ENCODE assay signal across 8 cellular contexts in the genomic region with DNA sequence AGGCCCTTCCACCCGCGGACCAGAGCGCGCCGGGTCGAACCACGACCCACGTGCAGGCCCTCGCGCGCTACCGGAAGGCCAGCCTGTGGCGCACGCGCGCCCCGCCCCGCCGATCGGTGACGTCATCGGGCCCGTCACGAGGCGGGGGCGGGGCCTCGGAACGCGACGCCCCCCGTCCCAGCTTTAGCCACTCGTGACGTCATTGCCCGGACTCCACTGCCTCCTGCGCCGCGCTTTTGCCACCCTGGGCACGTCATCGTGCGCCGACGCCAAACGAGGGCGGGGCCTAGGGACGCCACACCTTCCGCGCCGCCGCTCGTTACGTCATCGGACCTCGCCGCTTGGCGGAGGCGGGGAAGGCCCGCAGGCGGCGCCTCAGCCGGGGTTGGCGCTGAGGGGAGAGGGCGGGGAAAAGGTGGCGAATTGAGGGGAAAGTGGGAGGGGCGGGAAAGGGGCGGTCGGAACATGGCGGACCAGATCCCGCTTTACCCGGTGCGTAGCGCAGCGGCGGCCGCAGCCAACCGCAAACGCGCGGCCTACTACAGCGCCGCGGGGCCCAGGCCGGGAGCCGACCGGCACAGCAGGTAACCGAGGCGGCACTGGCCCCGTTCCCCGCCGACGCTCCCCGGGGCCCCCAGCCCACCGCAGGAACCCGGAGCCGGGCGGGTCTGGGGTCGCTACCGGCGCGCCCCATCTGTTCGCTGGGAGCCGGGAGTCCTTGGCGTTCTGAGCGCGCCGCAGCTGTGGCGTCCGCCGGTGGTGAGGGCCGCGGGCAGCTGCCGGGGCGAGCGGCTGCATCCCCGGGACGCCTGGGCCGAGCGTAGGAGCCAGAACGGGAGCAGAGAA. TPM values are rescaled to one million over a fixed set of nuclear protein-coding genes. Genes with fewer than 3 reads are reported as not detected.
A peak's percentile ranks its signal among the peaks of the same experiment; 100 is the strongest.
DNase-seq lines count a peak whose midpoint lies in the region; ATAC-seq and TF ChIP-seq lines count a peak whose summit lies in the region.

A gene with protein sequence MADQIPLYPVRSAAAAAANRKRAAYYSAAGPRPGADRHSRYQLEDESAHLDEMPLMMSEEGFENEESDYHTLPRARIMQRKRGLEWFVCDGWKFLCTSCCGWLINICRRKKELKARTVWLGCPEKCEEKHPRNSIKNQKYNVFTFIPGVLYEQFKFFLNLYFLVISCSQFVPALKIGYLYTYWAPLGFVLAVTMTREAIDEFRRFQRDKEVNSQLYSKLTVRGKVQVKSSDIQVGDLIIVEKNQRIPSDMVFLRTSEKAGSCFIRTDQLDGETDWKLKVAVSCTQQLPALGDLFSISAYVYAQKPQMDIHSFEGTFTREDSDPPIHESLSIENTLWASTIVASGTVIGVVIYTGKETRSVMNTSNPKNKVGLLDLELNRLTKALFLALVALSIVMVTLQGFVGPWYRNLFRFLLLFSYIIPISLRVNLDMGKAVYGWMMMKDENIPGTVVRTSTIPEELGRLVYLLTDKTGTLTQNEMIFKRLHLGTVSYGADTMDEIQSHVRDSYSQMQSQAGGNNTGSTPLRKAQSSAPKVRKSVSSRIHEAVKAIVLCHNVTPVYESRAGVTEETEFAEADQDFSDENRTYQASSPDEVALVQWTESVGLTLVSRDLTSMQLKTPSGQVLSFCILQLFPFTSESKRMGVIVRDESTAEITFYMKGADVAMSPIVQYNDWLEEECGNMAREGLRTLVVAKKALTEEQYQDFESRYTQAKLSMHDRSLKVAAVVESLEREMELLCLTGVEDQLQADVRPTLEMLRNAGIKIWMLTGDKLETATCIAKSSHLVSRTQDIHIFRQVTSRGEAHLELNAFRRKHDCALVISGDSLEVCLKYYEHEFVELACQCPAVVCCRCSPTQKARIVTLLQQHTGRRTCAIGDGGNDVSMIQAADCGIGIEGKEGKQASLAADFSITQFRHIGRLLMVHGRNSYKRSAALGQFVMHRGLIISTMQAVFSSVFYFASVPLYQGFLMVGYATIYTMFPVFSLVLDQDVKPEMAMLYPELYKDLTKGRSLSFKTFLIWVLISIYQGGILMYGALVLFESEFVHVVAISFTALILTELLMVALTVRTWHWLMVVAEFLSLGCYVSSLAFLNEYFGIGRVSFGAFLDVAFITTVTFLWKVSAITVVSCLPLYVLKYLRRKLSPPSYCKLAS (plus strand): TSS at position 449 of the 846 bp plus-strand sequence. CDS start 17 bp downstream, at position 466.

- no peaks in the 10 kb centered on the region for H3K27me3 Mint-ChIP-seq in activated T-cell treated with anti-CD3 and anti-CD28 coated beads, Interleukin-2, amount 50 U/mL, for 24 hours

- H2BK20ac ChIP-seq in IMR-90 (ENCODE audit: low read depth, low read length) = no peak within 1 kb of the TSS

- CTCF ChIA-PET in IMR-90 (lab: Yijun Ruan, JAX) = no interaction called here

- TF ChIP-seq CTCF in IMR-90 (conservative IDR thresholded peaks at IDR 0.05; ENCODE audit: low read depth, low read length) = no peak; the same call in 1 of the 2 replicates

- H3K9me1 ChIP-seq in IMR-90 (ENCODE audit: insufficient read depth, low read length) = 0 out of 2 replicates have a peak, but pooled peaks cover 5% of the 10 kb centered on the region

- H2AK5ac ChIP-seq in IMR-90 (ENCODE audit: low read depth, low read length) = no peak within 1 kb of the TSS

- TF ChIP-seq POLR2A in IMR-90 (IDR thresholded peaks at IDR 0.05; ENCODE audit: low read depth, low read length) = peak; percentile 82

- H3K9ac ChIP-seq in IMR-90 (ENCODE audit: low read depth, low read length) = peak within 1 kb of the TSS; percentile 91
- peak within 1 kb of the TSS; percentile 84 for H3K9ac ChIP-seq in muscle layer of colon (ENCODE audit: low read length)

- peaks cover 2% of the 10 kb centered on the region for H4K20me1 ChIP-seq in IMR-90 (ENCODE audit: insufficient read depth, low read length)

- peak within 1 kb of the TSS; percentile 14 for H4K91ac ChIP-seq in IMR-90 (ENCODE audit: insufficient read depth, low read depth, low read length)

- peak within 1 kb of the TSS; percentile 90 for H4K5ac ChIP-seq in IMR-90 (ENCODE audit: low read depth, low read length)

- no peak within 1 kb of the TSS for H2BK5ac ChIP-seq in IMR-90 (ENCODE audit: low read depth, low read length, poor library complexity, severe bottlenecking)

- H3K18ac ChIP-seq in IMR-90 (ENCODE audit: low read depth, low read length) = no peak within 1 kb of the TSS; the same call in 1 of the 2 replicates

- peak within 1 kb of the TSS; percentile 88 for H3K4me3 Mint-ChIP-seq in activated T-cell treated with anti-CD3 and anti-CD28 coated beads, Interleukin-2, amount 50 U/mL, for 24 hours

- H3K79me1 ChIP-seq in IMR-90 (ENCODE audit: low read depth in 1 of 2, low read length in 2 of 2) = peaks cover 12 to 14% of the 10 kb centered on the region in 2 experiments

- POLR2A ChIA-PET in IMR-90 (lab: Charles Lee; ENCODE audit: unreplicated experiment) = no interaction called here

- H3K4me3 ChIP-seq in IMR-90 (ENCODE audit: insufficient read depth, low read depth, low read length) (peak within 1 kb of the TSS; percentile 94), esophagus (ENCODE audit: low read depth in 1 of 2, low read length in 2 of 2) (peak within 1 kb of the TSS; percentile 91 to 93), muscle layer of colon (ENCODE audit: low read depth in 1 of 2, low read length in 2 of 2) (peak within 1 kb of the TSS; percentile 75 to 83)

- dilution Hi-C loops in IMR-90 (cut with HindIII; ENCODE audit: low sequenced_read_pairs, unreplicated experiment) = no loop called here

- peaks cover 38% of the 10 kb centered on the region for H3K4me1 Mint-ChIP-seq in activated T-cell treated with anti-CD3 and anti-CD28 coated beads, Interleukin-2, amount 50 U/mL, for 24 hours (ENCODE audit: low read depth)

- H3K27ac Mint-ChIP-seq in activated T-cell treated with anti-CD3 and anti-CD28 coated beads, Interleukin-2, amount 50 U/mL, for 24 hours = peak within 1 kb of the TSS; percentile 97

- H3K4me1 ChIP-seq in IMR-90 (ENCODE audit: control insufficient read depth, insufficient read depth, low read length) = no peaks in the 10 kb centered on the region; the same call in 1 of the 2 replicates
- H3K4me1 ChIP-seq in esophagus (ENCODE audit: control insufficient read depth in 2 of 2, insufficient read depth in 2 of 2, low read length in 1 of 2) = peaks cover 0 to 5% of the 10 kb centered on the region in 2 donors
- H3K4me1 ChIP-seq in muscle layer of colon (ENCODE audit: insufficient read depth, low read length) = peaks cover 21% of the 10 kb centered on the region

- no TSS peak for BruUV-seq in IMR-90 (replicated peaks; lab: Mats Ljungman, UMichigan)

- peak within 1 kb of the TSS; percentile 95 for H2AFZ ChIP-seq in IMR-90 (replicated peaks; ENCODE audit: low read length, poor library complexity)

- H3K27me3 ChIP-seq in IMR-90 (ENCODE audit: control insufficient read depth, insufficient read depth, low read length) (no peaks in the 10 kb centered on the region), esophagus (ENCODE audit: control insufficient read depth in 1 of 2, insufficient read depth in 2 of 2, low read length in 2 of 2) (no peaks in the 10 kb centered on the region), muscle layer of colon (ENCODE audit: control insufficient read depth in 1 of 2, insufficient read depth in 2 of 2, low read length in 2 of 2) (no peaks in the 10 kb centered on the region)

- H3K27ac ChIP-seq in IMR-90 (ENCODE audit: insufficient read depth, low read length) (peak within 1 kb of the TSS; percentile 54), esophagus (ENCODE audit: low read depth in 2 of 2, low read length in 1 of 2) (peak within 1 kb of the TSS; percentile 89 to 92), muscle layer of colon (ENCODE audit: low read depth, low read length) (peak within 1 kb of the TSS; percentile 73)

- H3K4ac ChIP-seq in IMR-90 (ENCODE audit: low read depth, low read length) = peak within 1 kb of the TSS; percentile 46

- H3K56ac ChIP-seq in IMR-90 (ENCODE audit: extremely low read depth, insufficient read depth, low read length) = peak within 1 kb of the TSS; percentile 61

- peak within 1 kb of the TSS; percentile 33 for H2AK9ac ChIP-seq in IMR-90 (replicated peaks; ENCODE audit: low read depth, low read length, poor library complexity)

- no peak within 1 kb of the TSS for H2BK120ac ChIP-seq in IMR-90 (ENCODE audit: low read depth, low read length)

- H3K9me3 Mint-ChIP-seq in activated T-cell treated with anti-CD3 and anti-CD28 coated beads, Interleukin-2, amount 50 U/mL, for 24 hours = peaks cover 25% of the 10 kb centered on the region

- intact Hi-C loops in IMR-90 (cut with micrococcal nuclease) = loop anchor here (1.0 kb wide), 1 partner anchor 177 kb away; no protein-coding TSS in a partner anchor

- ATAC-seq in GM21528 (IDR thresholded peaks at IDR 0.05; ENCODE audit: low FRiP score, unreplicated experiment) (peak; percentile 89), IMR-90 (ENCODE audit: low read depth) (peak; percentile 95)

- H4K8ac ChIP-seq in IMR-90 (ENCODE audit: low read depth in 2 of 2, low read length in 2 of 2) = peak within 1 kb of the TSS; percentile 89 to 91

- H2BK15ac ChIP-seq in IMR-90 (ENCODE audit: low read depth, low read length) = no peak within 1 kb of the TSS

- H3K4me2 ChIP-seq in IMR-90 (ENCODE audit: low read depth, low read length) = peak within 1 kb of the TSS; percentile 87

- H3K9me3 ChIP-seq in IMR-90 (ENCODE audit: control insufficient read depth, insufficient read depth, low read length) (peaks cover 2% of the 10 kb centered on the region; the same call in 1 of the 2 replicates), esophagus (ENCODE audit: control insufficient read depth in 2 of 2, insufficient read depth in 1 of 2, low read depth in 1 of 2, low read length in 1 of 2) (peaks cover 0 to 21% of the 10 kb centered on the region in 2 donors), muscle layer of colon (ENCODE audit: low read length) (no peaks in the 10 kb centered on the region)

- TF ChIP-seq RAD21 in IMR-90 (IDR thresholded peaks at IDR 0.05; ENCODE audit: low read length) = no peak

- DNase-seq in DMS153 (lab: John Stamatoyannopoulos, UW) (peak; percentile 83), IMR-90 (peak; percentile 97)
- DNase-seq in activated T-cell treated with anti-CD3 and anti-CD28 coated beads, Interleukin-2, amount 50 U/mL, for 24 hours = peak; percentile 100
- DNase-seq in stimulated activated CD8-positive, alpha-beta memory T cell treated with anti-CD3 and anti-CD28 coated beads, Interleukin-7, amount 100 ng/mL, for 24 hours (ENCODE audit: low read depth) = peak; percentile 95

- 0% methylated on average over 41 of the region's 118 CpGs; no CpG with 5 or more reads in 1 of the 2 experiments for WGBS in IMR-90 (ENCODE audit: extremely low coverage in 2 of 2, insufficient read length in 1 of 2), 2 experiments
- WGBS in esophagus, 2 donors = 1% methylated on average over 87 to 118 of the region's 118 CpGs

- H3K36me3 ChIP-seq in IMR-90 (ENCODE audit: control insufficient read depth, insufficient read depth, low read length) (no peaks in the 10 kb centered on the region), esophagus (ENCODE audit: control insufficient read depth in 2 of 2, insufficient read depth in 2 of 2, low read length in 1 of 2) (no peaks in the 10 kb centered on the region), muscle layer of colon (ENCODE audit: insufficient read depth, low read length) (no peaks in the 10 kb centered on the region)

- peak within 1 kb of the TSS; percentile 92; the same call in 1 of the 2 replicates for H3K14ac ChIP-seq in IMR-90 (replicated peaks; ENCODE audit: low read depth, low read length)

- H3K36me3 Mint-ChIP-seq in activated T-cell treated with anti-CD3 and anti-CD28 coated beads, Interleukin-2, amount 50 U/mL, for 24 hours (ENCODE audit: low read depth) = peaks cover 60% of the 10 kb centered on the region

- in situ Hi-C loops in IMR-90 (cut with MboI; ENCODE audit: low sequenced_read_pairs) = no loop called here

- H3K23ac ChIP-seq in IMR-90 (ENCODE audit: low read depth, low read length) = peak within 1 kb of the TSS; percentile 99; the same call in 1 of the 2 replicates

RNA-seq across cellular contexts. Expression of the gene that starts here (rescaled TPM):
- 11.5 and 14.4 TPM in 2 replicates for total RNA-seq in IMR-90 (2012; rRNA removed)
- 9.8 and 11.0 TPM in 2 replicates for polyA plus RNA-seq in IMR-90 (2012; rRNA removed)
- 4.8 and 10.4 TPM in 2 replicates for polyA plus RNA-seq in IMR-90 (2012; cell fraction: cytosol; rRNA removed)
- 21.6 and 24.1 TPM in 2 replicates for polyA plus RNA-seq in IMR-90 (2012; cell fraction: nucleus; rRNA removed; ENCODE audit: low replicate concordance)
- 18.6 TPM for polyA plus RNA-seq in PFSK-1 (2012; ENCODE audit: insufficient read length, low read depth)
- polyA plus RNA-seq in esophagus = 10 to 100 TPM in 1 of 2 donors, 1 to 10 TPM in 1; 9.6 to 10.5 TPM

Comparison
In these comparisons a context has a peak if more than half of its experiments do, and no peak if none do; other contexts are left out.
1. Peak in every context shown above with its lines: DNase-seq, ATAC-seq, H3K4me3 ChIP-seq and H3K27ac ChIP-seq.